In genomic region chr17:40647549-40648325, GRCh38 we compare ENCODE assay signal across 1 cellular context.
A peak's percentile ranks its signal among the peaks of the same experiment; 100 is the strongest.
TF ChIP-seq lines count a peak whose summit lies in the region.

SMARCE1 (minus strand) TSS chr17:40647818; CDS start chr17:40645802, 2,016 bp downstream.

TF ChIP-seq in H1, 55 proteins besides CTCF, POLR2A, EP300 and RAD21 (continued from another document):
- TF ChIP-seq TAF7 (optimal IDR thresholded peaks at IDR 0.05; ENCODE audit: borderline replicate concordance, low read depth, low read length) = peak; percentile 58
- no peak for TF ChIP-seq SP4 (IDR thresholded peaks at IDR 0.05; ENCODE audit: low read length)
- 0 out of 2 replicates have a peak, but pooled peaks have one; percentile 9 for TF ChIP-seq SP1 (IDR thresholded peaks at IDR 0.05; ENCODE audit: low read depth, low read length)
- no peak for TF ChIP-seq CREB1 (IDR thresholded peaks at IDR 0.05)
- no peak for TF ChIP-seq HDAC6 (IDR thresholded peaks at IDR 0.05; ENCODE audit: low read depth, low read length)
- peak; percentile 45 for TF ChIP-seq POLR2AphosphoS5 (IDR thresholded peaks at IDR 0.05; ENCODE audit: low read depth, low read length)
- TF ChIP-seq YY1 (IDR thresholded peaks at IDR 0.05; ENCODE audit: low read depth, low read length) = no peak
- no peak for TF ChIP-seq SRF (IDR thresholded peaks at IDR 0.05; ENCODE audit: low read depth, low read length)
- no peak for TF ChIP-seq CBX5 (IDR thresholded peaks at IDR 0.05; ENCODE audit: low read depth, low read length)
- TF ChIP-seq CTBP2 (IDR thresholded peaks at IDR 0.05; ENCODE audit: borderline replicate concordance, insufficient read depth, insufficient read length, low read length) = no peak
- peak; percentile 98 for TF ChIP-seq ASH2L (IDR thresholded peaks at IDR 0.05; ENCODE audit: low read length)
- no peak; the same call in 1 of the 2 replicates for TF ChIP-seq KDM5A (IDR thresholded peaks at IDR 0.05; ENCODE audit: low read length)
- TF ChIP-seq CBX8 (IDR thresholded peaks at IDR 0.05; ENCODE audit: borderline replicate concordance, low read depth, low read length) = no peak
- no peak for TF ChIP-seq GABPA (IDR thresholded peaks at IDR 0.05; ENCODE audit: borderline replicate concordance, insufficient read depth, low read length)
- peak; percentile 34 for TF ChIP-seq KDM4A (IDR thresholded peaks at IDR 0.05; ENCODE audit: low read depth, low read length, severe bottlenecking)
- TF ChIP-seq GTF2F1 (IDR thresholded peaks at IDR 0.05; ENCODE audit: borderline replicate concordance, low read depth, low read length) = no peak
- TF ChIP-seq RNF2 (IDR thresholded peaks at IDR 0.05; ENCODE audit: borderline replicate concordance, low read depth, low read length, missing control alignments, poor library complexity, severe bottlenecking) = no peak
- TF ChIP-seq HDAC2 (IDR thresholded peaks at IDR 0.05; ENCODE audit: borderline replicate concordance in 1 of 2, low read depth in 2 of 2, low read length in 2 of 2) = no peak
- TF ChIP-seq RBBP5 (IDR thresholded peaks at IDR 0.05; ENCODE audit: borderline replicate concordance, low read depth, low read length) = peak; percentile 82; the same call in 1 of the 2 replicates
- TF ChIP-seq TAF1 (IDR thresholded peaks at IDR 0.05; ENCODE audit: low read depth, low read length) = peak; percentile 83
- TF ChIP-seq KDM1A (IDR thresholded peaks at IDR 0.05; ENCODE audit: borderline replicate concordance, low read length) = no peak
- TF ChIP-seq TBP (IDR thresholded peaks at IDR 0.05; ENCODE audit: low read depth, low read length) = peak; percentile 53
- no peak for TF ChIP-seq POU5F1 (IDR thresholded peaks at IDR 0.05; ENCODE audit: low read depth, low read length)
- 0 out of 4 replicates have a peak, but pooled peaks of 1 of the 2 experiments have one; percentile 54 for TF ChIP-seq SIN3A (conservative IDR thresholded peaks at IDR 0.05 in 1 of 2, IDR thresholded peaks at IDR 0.05 in 1 of 2; ENCODE audit: low read depth in 1 of 2, low read length in 2 of 2)
- TF ChIP-seq BCL11A (IDR thresholded peaks at IDR 0.05; ENCODE audit: low read depth in 2 of 2, low read length in 2 of 2) = no peak
- no peak for TF ChIP-seq SIX5 (IDR thresholded peaks at IDR 0.05; ENCODE audit: low read depth, low read length)
- no peak for TF ChIP-seq CHD1 (IDR thresholded peaks at IDR 0.05; ENCODE audit: low read depth, low read length)
- no peak for TF ChIP-seq USF2 (IDR thresholded peaks at IDR 0.05; ENCODE audit: low read length)
- no peak for TF ChIP-seq ATF3 (IDR thresholded peaks at IDR 0.05; ENCODE audit: insufficient read depth, low read depth, low read length)
- TF ChIP-seq E2F6 (IDR thresholded peaks at IDR 0.05) = no peak; the same call in 1 of the 2 replicates
- TF ChIP-seq SUZ12 (IDR thresholded peaks at IDR 0.05; ENCODE audit: low read length) = no peak
- TF ChIP-seq BRCA1 (IDR thresholded peaks at IDR 0.05; ENCODE audit: low read depth, low read length) = no peak
- no peak for TF ChIP-seq RXRA (IDR thresholded peaks at IDR 0.05; ENCODE audit: insufficient read depth, low read depth, low read length)
- no peak for TF ChIP-seq CHD2 (IDR thresholded peaks at IDR 0.05; ENCODE audit: low read length)
- no peak for TF ChIP-seq EZH2 (IDR thresholded peaks at IDR 0.05; ENCODE audit: low read depth, low read length, severe bottlenecking)
- TF ChIP-seq PHF8 (conservative IDR thresholded peaks at IDR 0.05; ENCODE audit: low read depth, low read length) = peak; percentile 92
- no peak for TF ChIP-seq CHD7 (IDR thresholded peaks at IDR 0.05; ENCODE audit: insufficient replicate concordance, low read length)
- TF ChIP-seq NANOG (IDR thresholded peaks at IDR 0.05; ENCODE audit: insufficient read depth, low read depth, low read length, poor library complexity, severe bottlenecking) = no peak
- TF ChIP-seq MAX (IDR thresholded peaks at IDR 0.05) = no peak; the same call in 1 of the 2 replicates
- TF ChIP-seq SAP30 (IDR thresholded peaks at IDR 0.05; ENCODE audit: insufficient read depth, insufficient replicate concordance, low read length) = no peak
- TF ChIP-seq EGR1 (IDR thresholded peaks at IDR 0.05; ENCODE audit: borderline replicate concordance, low read depth, low read length) = no peak
